ENCODE assay signal across 2 cellular contexts in the genomic region with DNA sequence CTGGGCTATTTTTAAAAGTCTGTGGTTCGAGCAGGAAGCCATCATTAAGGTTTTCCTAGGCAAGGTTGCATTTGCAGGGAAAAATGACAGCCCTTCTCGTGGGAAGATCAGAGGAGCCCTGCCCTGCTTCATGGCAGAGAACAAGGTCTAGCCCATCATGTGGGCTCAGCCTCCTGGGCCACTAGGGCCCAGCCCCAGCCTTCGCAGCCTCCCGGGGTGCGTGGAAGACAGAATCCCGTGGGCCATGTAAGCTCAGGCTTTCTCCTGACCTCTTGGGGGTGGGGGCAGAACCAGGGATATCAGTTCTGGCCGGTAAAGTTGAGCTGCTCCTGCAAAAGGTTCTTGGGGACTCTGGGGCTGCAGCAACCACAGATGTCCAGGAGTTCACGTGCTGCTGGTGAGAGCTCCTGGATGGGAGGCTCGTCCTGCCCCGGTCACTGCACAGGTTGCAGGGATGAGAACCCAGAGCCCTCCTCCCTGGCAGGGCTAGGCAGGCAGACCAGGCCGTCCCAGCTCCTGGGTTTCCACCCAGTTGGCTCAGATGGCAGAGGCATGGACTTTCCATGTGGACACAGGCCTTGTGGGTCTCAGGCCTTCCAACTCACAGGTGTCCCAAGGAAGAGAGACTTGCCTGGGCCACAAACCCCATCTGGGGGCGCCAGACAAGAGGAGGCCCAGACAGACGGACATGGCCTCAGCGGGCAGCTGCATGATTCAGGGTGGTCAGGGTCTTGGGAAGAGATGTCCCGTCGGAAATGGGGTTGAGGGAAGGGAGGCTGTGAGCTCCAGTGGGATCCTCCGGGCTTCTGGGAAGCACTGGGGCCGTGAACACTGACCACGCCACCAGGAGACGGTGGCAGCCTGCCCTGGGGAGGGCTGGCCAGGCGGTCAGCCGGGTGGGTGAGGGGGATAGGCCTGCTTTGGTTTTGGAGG.
A peak's percentile ranks its signal among the peaks of the same experiment; 100 is the strongest.
TF ChIP-seq lines count a peak whose summit lies in the region.

No MANE protein-coding gene starts in this region.

TF ChIP-seq in GM23338, 12 proteins besides CTCF, POLR2A, EP300 and RAD21 (continued from another document and continues in another):
- TF ChIP-seq, protein P1, sequence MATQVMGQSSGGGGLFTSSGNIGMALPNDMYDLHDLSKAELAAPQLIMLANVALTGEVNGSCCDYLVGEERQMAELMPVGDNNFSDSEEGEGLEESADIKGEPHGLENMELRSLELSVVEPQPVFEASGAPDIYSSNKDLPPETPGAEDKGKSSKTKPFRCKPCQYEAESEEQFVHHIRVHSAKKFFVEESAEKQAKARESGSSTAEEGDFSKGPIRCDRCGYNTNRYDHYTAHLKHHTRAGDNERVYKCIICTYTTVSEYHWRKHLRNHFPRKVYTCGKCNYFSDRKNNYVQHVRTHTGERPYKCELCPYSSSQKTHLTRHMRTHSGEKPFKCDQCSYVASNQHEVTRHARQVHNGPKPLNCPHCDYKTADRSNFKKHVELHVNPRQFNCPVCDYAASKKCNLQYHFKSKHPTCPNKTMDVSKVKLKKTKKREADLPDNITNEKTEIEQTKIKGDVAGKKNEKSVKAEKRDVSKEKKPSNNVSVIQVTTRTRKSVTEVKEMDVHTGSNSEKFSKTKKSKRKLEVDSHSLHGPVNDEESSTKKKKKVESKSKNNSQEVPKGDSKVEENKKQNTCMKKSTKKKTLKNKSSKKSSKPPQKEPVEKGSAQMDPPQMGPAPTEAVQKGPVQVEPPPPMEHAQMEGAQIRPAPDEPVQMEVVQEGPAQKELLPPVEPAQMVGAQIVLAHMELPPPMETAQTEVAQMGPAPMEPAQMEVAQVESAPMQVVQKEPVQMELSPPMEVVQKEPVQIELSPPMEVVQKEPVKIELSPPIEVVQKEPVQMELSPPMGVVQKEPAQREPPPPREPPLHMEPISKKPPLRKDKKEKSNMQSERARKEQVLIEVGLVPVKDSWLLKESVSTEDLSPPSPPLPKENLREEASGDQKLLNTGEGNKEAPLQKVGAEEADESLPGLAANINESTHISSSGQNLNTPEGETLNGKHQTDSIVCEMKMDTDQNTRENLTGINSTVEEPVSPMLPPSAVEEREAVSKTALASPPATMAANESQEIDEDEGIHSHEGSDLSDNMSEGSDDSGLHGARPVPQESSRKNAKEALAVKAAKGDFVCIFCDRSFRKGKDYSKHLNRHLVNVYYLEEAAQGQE (IDR thresholded peaks at IDR 0.05; ENCODE audit: unreplicated experiment): no peak
- TF ChIP-seq POLR2AphosphoS5 (IDR thresholded peaks at IDR 0.05; ENCODE audit: low read depth) (no peak), EZH2phosphoT487 (IDR thresholded peaks at IDR 0.05; ENCODE audit: unreplicated experiment) (no peak), NANOG (IDR thresholded peaks at IDR 0.05; ENCODE audit: borderline replicate concordance) (no peak)
- TF ChIP-seq, protein P2, sequence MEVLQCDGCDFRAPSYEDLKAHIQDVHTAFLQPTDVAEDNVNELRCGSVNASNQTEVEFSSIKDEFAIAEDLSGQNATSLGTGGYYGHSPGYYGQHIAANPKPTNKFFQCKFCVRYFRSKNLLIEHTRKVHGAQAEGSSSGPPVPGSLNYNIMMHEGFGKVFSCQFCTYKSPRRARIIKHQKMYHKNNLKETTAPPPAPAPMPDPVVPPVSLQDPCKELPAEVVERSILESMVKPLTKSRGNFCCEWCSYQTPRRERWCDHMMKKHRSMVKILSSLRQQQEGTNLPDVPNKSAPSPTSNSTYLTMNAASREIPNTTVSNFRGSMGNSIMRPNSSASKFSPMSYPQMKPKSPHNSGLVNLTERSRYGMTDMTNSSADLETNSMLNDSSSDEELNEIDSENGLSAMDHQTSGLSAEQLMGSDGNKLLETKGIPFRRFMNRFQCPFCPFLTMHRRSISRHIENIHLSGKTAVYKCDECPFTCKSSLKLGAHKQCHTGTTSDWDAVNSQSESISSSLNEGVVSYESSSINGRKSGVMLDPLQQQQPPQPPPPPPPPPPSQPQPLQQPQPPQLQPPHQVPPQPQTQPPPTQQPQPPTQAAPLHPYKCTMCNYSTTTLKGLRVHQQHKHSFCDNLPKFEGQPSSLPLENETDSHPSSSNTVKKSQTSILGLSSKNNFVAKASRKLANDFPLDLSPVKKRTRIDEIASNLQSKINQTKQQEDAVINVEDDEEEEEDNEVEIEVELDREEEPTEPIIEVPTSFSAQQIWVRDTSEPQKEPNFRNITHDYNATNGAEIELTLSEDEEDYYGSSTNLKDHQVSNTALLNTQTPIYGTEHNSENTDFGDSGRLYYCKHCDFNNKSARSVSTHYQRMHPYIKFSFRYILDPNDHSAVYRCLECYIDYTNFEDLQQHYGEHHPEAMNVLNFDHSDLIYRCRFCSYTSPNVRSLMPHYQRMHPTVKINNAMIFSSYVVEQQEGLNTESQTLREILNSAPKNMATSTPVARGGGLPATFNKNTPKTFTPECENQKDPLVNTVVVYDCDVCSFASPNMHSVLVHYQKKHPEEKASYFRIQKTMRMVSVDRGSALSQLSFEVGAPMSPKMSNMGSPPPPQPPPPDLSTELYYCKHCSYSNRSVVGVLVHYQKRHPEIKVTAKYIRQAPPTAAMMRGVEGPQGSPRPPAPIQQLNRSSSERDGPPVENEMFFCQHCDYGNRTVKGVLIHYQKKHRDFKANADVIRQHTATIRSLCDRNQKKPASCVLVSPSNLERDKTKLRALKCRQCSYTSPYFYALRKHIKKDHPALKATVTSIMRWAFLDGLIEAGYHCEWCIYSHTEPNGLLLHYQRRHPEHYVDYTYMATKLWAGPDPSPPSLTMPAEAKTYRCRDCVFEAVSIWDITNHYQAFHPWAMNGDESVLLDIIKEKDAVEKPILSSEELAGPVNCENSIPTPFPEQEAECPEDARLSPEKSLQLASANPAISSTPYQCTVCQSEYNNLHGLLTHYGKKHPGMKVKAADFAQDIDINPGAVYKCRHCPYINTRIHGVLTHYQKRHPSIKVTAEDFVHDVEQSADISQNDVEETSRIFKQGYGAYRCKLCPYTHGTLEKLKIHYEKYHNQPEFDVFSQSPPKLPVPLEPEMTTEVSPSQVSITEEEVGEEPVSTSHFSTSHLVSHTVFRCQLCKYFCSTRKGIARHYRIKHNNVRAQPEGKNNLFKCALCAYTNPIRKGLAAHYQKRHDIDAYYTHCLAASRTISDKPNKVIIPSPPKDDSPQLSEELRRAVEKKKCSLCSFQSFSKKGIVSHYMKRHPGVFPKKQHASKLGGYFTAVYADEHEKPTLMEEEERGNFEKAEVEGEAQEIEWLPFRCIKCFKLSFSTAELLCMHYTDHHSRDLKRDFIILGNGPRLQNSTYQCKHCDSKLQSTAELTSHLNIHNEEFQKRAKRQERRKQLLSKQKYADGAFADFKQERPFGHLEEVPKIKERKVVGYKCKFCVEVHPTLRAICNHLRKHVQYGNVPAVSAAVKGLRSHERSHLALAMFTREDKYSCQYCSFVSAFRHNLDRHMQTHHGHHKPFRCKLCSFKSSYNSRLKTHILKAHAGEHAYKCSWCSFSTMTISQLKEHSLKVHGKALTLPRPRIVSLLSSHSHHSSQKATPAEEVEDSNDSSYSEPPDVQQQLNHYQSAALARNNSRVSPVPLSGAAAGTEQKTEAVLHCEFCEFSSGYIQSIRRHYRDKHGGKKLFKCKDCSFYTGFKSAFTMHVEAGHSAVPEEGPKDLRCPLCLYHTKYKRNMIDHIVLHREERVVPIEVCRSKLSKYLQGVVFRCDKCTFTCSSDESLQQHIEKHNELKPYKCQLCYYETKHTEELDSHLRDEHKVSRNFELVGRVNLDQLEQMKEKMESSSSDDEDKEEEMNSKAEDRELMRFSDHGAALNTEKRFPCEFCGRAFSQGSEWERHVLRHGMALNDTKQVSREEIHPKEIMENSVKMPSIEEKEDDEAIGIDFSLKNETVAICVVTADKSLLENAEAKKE (CRISPR knock-in tag; IDR thresholded peaks at IDR 0.05): no peak
- TF ChIP-seq, protein P3, sequence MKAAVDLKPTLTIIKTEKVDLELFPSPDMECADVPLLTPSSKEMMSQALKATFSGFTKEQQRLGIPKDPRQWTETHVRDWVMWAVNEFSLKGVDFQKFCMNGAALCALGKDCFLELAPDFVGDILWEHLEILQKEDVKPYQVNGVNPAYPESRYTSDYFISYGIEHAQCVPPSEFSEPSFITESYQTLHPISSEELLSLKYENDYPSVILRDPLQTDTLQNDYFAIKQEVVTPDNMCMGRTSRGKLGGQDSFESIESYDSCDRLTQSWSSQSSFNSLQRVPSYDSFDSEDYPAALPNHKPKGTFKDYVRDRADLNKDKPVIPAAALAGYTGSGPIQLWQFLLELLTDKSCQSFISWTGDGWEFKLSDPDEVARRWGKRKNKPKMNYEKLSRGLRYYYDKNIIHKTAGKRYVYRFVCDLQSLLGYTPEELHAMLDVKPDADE (IDR thresholded peaks at IDR 0.05): no peak

TF ChIP-seq in HepG2, 621 proteins besides CTCF, POLR2A, EP300 and RAD21 (continued from another document):
- TF ChIP-seq, protein P4, sequence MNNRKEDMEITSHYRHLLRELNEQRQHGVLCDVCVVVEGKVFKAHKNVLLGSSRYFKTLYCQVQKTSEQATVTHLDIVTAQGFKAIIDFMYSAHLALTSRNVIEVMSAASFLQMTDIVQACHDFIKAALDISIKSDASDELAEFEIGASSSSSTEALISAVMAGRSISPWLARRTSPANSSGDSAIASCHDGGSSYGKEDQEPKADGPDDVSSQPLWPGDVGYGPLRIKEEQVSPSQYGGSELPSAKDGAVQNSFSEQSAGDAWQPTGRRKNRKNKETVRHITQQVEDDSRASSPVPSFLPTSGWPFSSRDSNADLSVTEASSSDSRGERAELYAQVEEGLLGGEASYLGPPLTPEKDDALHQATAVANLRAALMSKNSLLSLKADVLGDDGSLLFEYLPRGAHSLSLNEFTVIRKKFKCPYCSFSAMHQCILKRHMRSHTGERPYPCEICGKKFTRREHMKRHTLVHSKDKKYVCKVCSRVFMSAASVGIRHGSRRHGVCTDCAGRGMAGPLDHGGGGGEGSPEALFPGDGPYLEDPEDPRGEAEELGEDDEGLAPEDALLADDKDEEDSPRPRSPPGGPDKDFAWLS (CRISPR knock-in tag; IDR thresholded peaks at IDR 0.05; ENCODE audit: borderline replicate concordance): no peak
- TF ChIP-seq SKI (IDR thresholded peaks at IDR 0.05; ENCODE audit: partially characterized antibody) (no peak), RBM22 (optimal IDR thresholded peaks at IDR 0.05; ENCODE audit: low read length) (peak; percentile 65)
- TF ChIP-seq, protein P5, sequence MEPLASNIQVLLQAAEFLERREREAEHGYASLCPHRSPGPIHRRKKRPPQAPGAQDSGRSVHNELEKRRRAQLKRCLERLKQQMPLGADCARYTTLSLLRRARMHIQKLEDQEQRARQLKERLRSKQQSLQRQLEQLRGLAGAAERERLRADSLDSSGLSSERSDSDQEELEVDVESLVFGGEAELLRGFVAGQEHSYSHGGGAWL (CRISPR knock-in tag; IDR thresholded peaks at IDR 0.05): no peak
